In the genomic region with DNA sequence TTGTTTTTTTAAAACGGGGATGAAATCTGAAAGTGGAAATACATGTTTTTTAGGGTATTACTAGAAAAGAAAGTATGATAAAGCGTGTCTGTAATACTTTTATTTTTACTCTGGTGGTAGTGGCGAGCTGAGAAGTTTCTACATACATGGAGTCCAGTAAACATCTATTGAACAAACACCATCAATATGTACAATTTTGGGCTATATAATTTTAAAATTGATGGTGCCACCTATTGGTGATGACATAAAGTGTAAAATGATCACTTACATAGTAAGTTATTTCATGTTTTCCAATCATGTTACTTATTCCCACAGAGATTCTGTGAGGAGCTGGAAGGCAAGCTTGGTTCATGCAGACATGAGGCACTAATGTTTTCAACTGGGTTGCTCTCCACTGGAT, we compare ENCODE assay signal across 8 cellular contexts. TPM values are rescaled to one million over a fixed set of nuclear protein-coding genes. Genes with fewer than 3 reads are reported as not detected.
DNase-seq lines count a peak whose midpoint lies in the region; ATAC-seq lines count a peak whose summit lies in the region.

No MANE protein-coding gene starts in this region.

- intact Hi-C loops in activated T-helper 1 cell treated with anti-CD3 and anti-CD28 coated beads, Interleukin-12 subunit alpha, Interleukin-12 subunit beta, Interleukin-2, Interleukin-4 antibody, amounts not matched to agents 30 ng/mL and 10 ng/mL and 1 ng/mL, durations not matched to agents 14 hours and 24 hours and 36 hours (cut with micrococcal nuclease) = loop anchor here (1.0 to 5.0 kb wide), 4 partner anchors 33 to 132 kb away; no protein-coding TSS in a partner anchor
- intact Hi-C loops in aorta (cut with DNase I) = loop anchor here (2.0 to 10.0 kb wide), 3 partner anchors 36 to 131 kb away; no protein-coding TSS in a partner anchor

- H3K27me3 Mint-ChIP-seq in activated T-helper 1 cell treated with anti-CD3 and anti-CD28 coated beads, Interleukin-12 subunit alpha, Interleukin-12 subunit beta, Interleukin-2, Interleukin-4 antibody, amounts not matched to agents 30 ng/mL and 10 ng/mL and 1 ng/mL, durations not matched to agents 14 hours and 24 hours and 36 hours (ENCODE audit: insufficient read depth) = peaks cover 2% of the 10 kb centered on the region

- H3K27ac Mint-ChIP-seq in activated T-helper 1 cell treated with anti-CD3 and anti-CD28 coated beads, Interleukin-12 subunit alpha, Interleukin-12 subunit beta, Interleukin-2, Interleukin-4 antibody, amounts not matched to agents 30 ng/mL and 10 ng/mL and 1 ng/mL, durations not matched to agents 14 hours and 24 hours and 36 hours = peak overlapping the region; percentile 1

- peaks cover 3% of the 10 kb centered on the region for H3K36me3 Mint-ChIP-seq in activated T-helper 1 cell treated with anti-CD3 and anti-CD28 coated beads, Interleukin-12 subunit alpha, Interleukin-12 subunit beta, Interleukin-2, Interleukin-4 antibody, amounts not matched to agents 30 ng/mL and 10 ng/mL and 1 ng/mL, durations not matched to agents 14 hours and 24 hours and 36 hours (ENCODE audit: low read depth)

- no peaks in the 10 kb centered on the region for H3K36me3 ChIP-seq in aorta (ENCODE audit: control insufficient read depth in 1 of 2, insufficient read depth in 2 of 2, low read length in 1 of 2)

- WGBS in aorta, 2 donors = 9 to 14% methylated on average over 3 of the region's 3 CpGs

- H3K4me1 Mint-ChIP-seq in activated T-helper 1 cell treated with anti-CD3 and anti-CD28 coated beads, Interleukin-12 subunit alpha, Interleukin-12 subunit beta, Interleukin-2, Interleukin-4 antibody, amounts not matched to agents 30 ng/mL and 10 ng/mL and 1 ng/mL, durations not matched to agents 14 hours and 24 hours and 36 hours (ENCODE audit: low read depth) = peaks cover 47% of the 10 kb centered on the region

- H3K4me3 Mint-ChIP-seq in activated T-helper 1 cell treated with anti-CD3 and anti-CD28 coated beads, Interleukin-12 subunit alpha, Interleukin-12 subunit beta, Interleukin-2, Interleukin-4 antibody, amounts not matched to agents 30 ng/mL and 10 ng/mL and 1 ng/mL, durations not matched to agents 14 hours and 24 hours and 36 hours = no peak overlapping the region

- H3K4me1 ChIP-seq in aorta (ENCODE audit: control insufficient read depth in 1 of 2, insufficient read depth in 2 of 2, low read length in 2 of 2) = no peaks in the 10 kb centered on the region

- H3K27ac ChIP-seq in aorta (ENCODE audit: low read depth in 1 of 2, low read length in 2 of 2) = no peak overlapping the region

- no peaks in the 10 kb centered on the region for H3K9me3 ChIP-seq in aorta (ENCODE audit: control insufficient read depth, low read length)

- ATAC-seq in HG03354 (IDR thresholded peaks at IDR 0.05; ENCODE audit: poor library complexity, severe bottlenecking, unreplicated experiment) (peak; percentile 51), aorta (ENCODE audit: low FRiP score) (peak; percentile 56)

- H3K4me3 ChIP-seq in aorta (ENCODE audit: low read length in 2 of 2) = peak overlapping the region in 1 of 2 donors; percentile 69

- no peaks in the 10 kb centered on the region for H3K9me3 Mint-ChIP-seq in activated T-helper 1 cell treated with anti-CD3 and anti-CD28 coated beads, Interleukin-12 subunit alpha, Interleukin-12 subunit beta, Interleukin-2, Interleukin-4 antibody, amounts not matched to agents 30 ng/mL and 10 ng/mL and 1 ng/mL, durations not matched to agents 14 hours and 24 hours and 36 hours

- in situ Hi-C loops in G401 (cut with HindIII; ENCODE audit: low sequenced_read_pairs) = no loop called here

- DNase-seq in G401 (ENCODE audit: low spot score) (peak; percentile 48), inferior parietal cortex (ENCODE audit: extremely low spot score) (peak; percentile 55), aorta (no peak), putamen (ENCODE audit: low spot score) (no peak), NCI-H187 (lab: John Stamatoyannopoulos, UW) (no peak), nucleus accumbens (lab: John Stamatoyannopoulos, UW) (no peak)
- DNase-seq in activated T-helper 1 cell treated with anti-CD3 and anti-CD28 coated beads, Interleukin-12 subunit alpha, Interleukin-12 subunit beta, Interleukin-2, Interleukin-4 antibody, amounts not matched to agents 30 ng/mL and 10 ng/mL and 1 ng/mL, durations not matched to agents 14 hours and 24 hours and 36 hours (ENCODE audit: low spot score) = no peak

- no peaks in the 10 kb centered on the region for H3K27me3 ChIP-seq in aorta (ENCODE audit: control insufficient read depth in 1 of 2, insufficient read depth in 2 of 2, low read length in 1 of 2)

RNA-seq across cellular contexts. Expression of a gene that starts 31.5 kb away (rescaled TPM):
- total RNA-seq in G401 (2014; rRNA removed; shearing (Covaris generic)) = 60.8 and 67.9 TPM in 2 replicates
- total RNA-seq in activated T-helper 1 cell treated with anti-CD3 and anti-CD28 coated beads, Interleukin-12 subunit alpha, Interleukin-12 subunit beta, Interleukin-2, Interleukin-4 antibody, amounts not matched to agents 30 ng/mL and 10 ng/mL and 1 ng/mL, durations not matched to agents 14 hours and 24 hours and 36 hours = 68.2 and 71.2 TPM in 2 replicates
- total RNA-seq in aorta = 100 to 1,000 TPM; 101 to 131 TPM
- polyA plus RNA-seq in aorta = 100 to 1,000 TPM in 1 of 2 donors, 10 to 100 TPM in 1; 83.4 to 103 TPM

Comparison
In these comparisons a context has a peak if more than half of its experiments do, and no peak if none do; other contexts are left out.
1. DNase-seq: peak in G401 (single experiment) and inferior parietal cortex (single experiment); none in activated T-helper 1 cell treated with anti-CD3 and anti-CD28 coated beads, Interleukin-12 subunit alpha, Interleukin-12 subunit beta, Interleukin-2, Interleukin-4 antibody, amounts not matched to agents 30 ng/mL and 10 ng/mL and 1 ng/mL, durations not matched to agents 14 hours and 24 hours and 36 hours (single experiment), aorta (0 of 2), putamen (single experiment), NCI-H187 (0 of 2) and nucleus accumbens (0 of 56).